In genomic region chr2:238087211-238087610, GRCh38 we compare ENCODE assay signal across 1 cellular context.
TF ChIP-seq lines count a peak whose summit lies in the region.

No MANE protein-coding gene starts in this region.

TF ChIP-seq in GM12878, 131 proteins besides CTCF, POLR2A, EP300 and RAD21:
- TF ChIP-seq BRCA1 (IDR thresholded peaks at IDR 0.05; ENCODE audit: low read depth, low read length): no peak
- peak; percentile 49 to 53; a peak in 2 of 4 replicates for TF ChIP-seq IKZF2 (IDR thresholded peaks at IDR 0.05)
- TF ChIP-seq JUNB (IDR thresholded peaks at IDR 0.05): no peak
- TF ChIP-seq BHLHE40 (IDR thresholded peaks at IDR 0.05; ENCODE audit: borderline replicate concordance in 1 of 2, low read depth in 2 of 2, low read length in 1 of 2): no peak
- TF ChIP-seq NFXL1 (IDR thresholded peaks at IDR 0.05; ENCODE audit: borderline replicate concordance): no peak
- no peak for TF ChIP-seq JUND (IDR thresholded peaks at IDR 0.05; ENCODE audit: low read depth, low read length)
- no peak for TF ChIP-seq ZNF622 (IDR thresholded peaks at IDR 0.05)
- no peak for TF ChIP-seq SKIL (IDR thresholded peaks at IDR 0.05; ENCODE audit: low read depth, poor library complexity, severe bottlenecking)
- TF ChIP-seq YBX1 (IDR thresholded peaks at IDR 0.05): no peak
- 0 out of 2 replicates have a peak, but pooled peaks have one; percentile 23 for TF ChIP-seq MTA2 (IDR thresholded peaks at IDR 0.05; ENCODE audit: low read depth)
- TF ChIP-seq RUNX3 (IDR thresholded peaks at IDR 0.05; ENCODE audit: low read length): peak; percentile 34
- TF ChIP-seq ZNF24 (IDR thresholded peaks at IDR 0.05): no peak
- no peak for TF ChIP-seq MEF2A (IDR thresholded peaks at IDR 0.05; ENCODE audit: insufficient read depth, low read depth, low read length)
- no peak for TF ChIP-seq BACH1 (IDR thresholded peaks at IDR 0.05; ENCODE audit: borderline replicate concordance)
- no peak for TF ChIP-seq ATF3 (IDR thresholded peaks at IDR 0.05; ENCODE audit: borderline replicate concordance, extremely low read depth, low read depth, low read length)
- no peak for TF ChIP-seq E4F1 (IDR thresholded peaks at IDR 0.05; ENCODE audit: borderline replicate concordance, partially characterized antibody)
- TF ChIP-seq CEBPB (IDR thresholded peaks at IDR 0.05; ENCODE audit: borderline replicate concordance in 1 of 2, low read depth in 2 of 2, low read length in 2 of 2): no peak
- no peak for TF ChIP-seq HCFC1 (IDR thresholded peaks at IDR 0.05; ENCODE audit: low read length)
- TF ChIP-seq HDAC2 (IDR thresholded peaks at IDR 0.05): no peak
- TF ChIP-seq SMC3 (IDR thresholded peaks at IDR 0.05; ENCODE audit: borderline replicate concordance, low read length): no peak
- no peak for TF ChIP-seq ZBED1 (IDR thresholded peaks at IDR 0.05; ENCODE audit: borderline replicate concordance)
- no peak for TF ChIP-seq TCF12 (IDR thresholded peaks at IDR 0.05; ENCODE audit: low read depth, low read length)
- TF ChIP-seq TBL1XR1 (IDR thresholded peaks at IDR 0.05; ENCODE audit: low read depth, low read length): no peak
- no peak for TF ChIP-seq SUPT20H (IDR thresholded peaks at IDR 0.05; ENCODE audit: borderline replicate concordance, control insufficient read depth, low read depth, low read length)
- no peak for TF ChIP-seq HDAC6 (IDR thresholded peaks at IDR 0.05; ENCODE audit: unreplicated experiment)
- TF ChIP-seq CBFB (IDR thresholded peaks at IDR 0.05; ENCODE audit: low read depth): no peak
- TF ChIP-seq SPI1 (IDR thresholded peaks at IDR 0.05; ENCODE audit: borderline replicate concordance, insufficient read depth, low read depth, low read length): peak; percentile 87
- TF ChIP-seq SMARCA5 (IDR thresholded peaks at IDR 0.05): no peak
- no peak for TF ChIP-seq ATF2 (IDR thresholded peaks at IDR 0.05; ENCODE audit: low read length)
- no peak for TF ChIP-seq CBX3 (IDR thresholded peaks at IDR 0.05; ENCODE audit: borderline replicate concordance, low read depth)
- no peak for TF ChIP-seq CREM (IDR thresholded peaks at IDR 0.05; ENCODE audit: low read depth)
- no peak for TF ChIP-seq SRF (IDR thresholded peaks at IDR 0.05; ENCODE audit: low read depth in 2 of 2, low read length in 2 of 2)
- TF ChIP-seq MEF2B (IDR thresholded peaks at IDR 0.05; ENCODE audit: partially characterized antibody, poor library complexity, severe bottlenecking): no peak
- no peak for TF ChIP-seq EGR1 (IDR thresholded peaks at IDR 0.05; ENCODE audit: borderline replicate concordance in 1 of 2, low read depth in 2 of 2, low read length in 2 of 2)
- no peak for TF ChIP-seq RCOR1 (conservative IDR thresholded peaks at IDR 0.05; ENCODE audit: low read depth, low read length)
- peak; percentile 48; the same call in 1 of the 2 replicates for TF ChIP-seq IKZF1 (conservative IDR thresholded peaks at IDR 0.05)
- TF ChIP-seq TCF3 (IDR thresholded peaks at IDR 0.05; ENCODE audit: borderline replicate concordance, insufficient read depth, low read depth, low read length): no peak
- TF ChIP-seq ZBTB11 (CRISPR knock-in tag; IDR thresholded peaks at IDR 0.05): no peak
- no peak for TF ChIP-seq SUZ12 (IDR thresholded peaks at IDR 0.05; ENCODE audit: unreplicated experiment)
- no peak for TF ChIP-seq CUX1 (IDR thresholded peaks at IDR 0.05; ENCODE audit: insufficient replicate concordance, low read depth, low read length)
- no peak for TF ChIP-seq ESRRA (IDR thresholded peaks at IDR 0.05; ENCODE audit: low read length)
- TF ChIP-seq ZBTB33 (IDR thresholded peaks at IDR 0.05): no peak
TF ChIP-seq in GM12878: peak in this region for 5.
